Comparison of ENCODE assay signal across 19 cellular contexts in genomic region chr10:44396671-44397191, GRCh38. TPM values are rescaled to one million over a fixed set of nuclear protein-coding genes. Genes with fewer than 3 reads are reported as not detected.
DNase-seq lines count a peak whose midpoint lies in the region; ATAC-seq and TF ChIP-seq lines count a peak whose summit lies in the region.
"Had no signal": no experiment of that assay in that cellular context is flagged by ENCODE, and none has a peak within 500 bp of the region (broad histone marks: within the 10 kb centered on the region; RNA-seq: fewer than 3 reads in every experiment).

No MANE protein-coding gene starts in this region.

- TF ChIP-seq EP300 in sigmoid colon (IDR thresholded peaks at IDR 0.05): no peak

- H3K4me3 Mint-ChIP-seq in nephron: no peak overlapping the region
- H3K4me3 Mint-ChIP-seq: CD4-positive, alpha-beta T cell had no signal

- no peak overlapping the region for H3K4me3 ChIP-seq in Karpas-422 (ENCODE audit: low read length)
- no peak overlapping the region for H3K4me3 ChIP-seq in sigmoid colon
- H3K4me3 ChIP-seq: A549, PC-9, SJCRH30 had no signal

- H3K27me3 Mint-ChIP-seq in nephron (ENCODE audit: low read depth): peaks cover 67% of the 10 kb centered on the region

- H3K4me1 Mint-ChIP-seq in nephron: peaks cover 50% of the 10 kb centered on the region

- peak overlapping the region; percentile 11 to 51 (median 48) for H3K27ac Mint-ChIP-seq in nephron
- H3K27ac Mint-ChIP-seq: CD4-positive, alpha-beta T cell had no signal

- H3K27ac ChIP-seq in Karpas-422 (ENCODE audit: low read length) (no peak overlapping the region), sigmoid colon (no peak overlapping the region), substantia nigra (ENCODE audit: low read depth, low read length, poor library complexity, severe bottlenecking) (no peak overlapping the region)
- H3K27ac ChIP-seq: A549, PC-9, SJCRH30 had no signal

- no peak for ATAC-seq in GM19395 (IDR thresholded peaks at IDR 0.05; ENCODE audit: unreplicated experiment)
- ATAC-seq: A549 had no signal

- no peak overlapping the region for H3K9ac ChIP-seq in Karpas-422 (ENCODE audit: low read length)

- TF ChIP-seq POLR2A in sigmoid colon (IDR thresholded peaks at IDR 0.05): no peak

- H3K4me2 ChIP-seq in Karpas-422 (ENCODE audit: low read depth, low read length, poor library complexity, severe bottlenecking): no peak overlapping the region
- H3K4me2 ChIP-seq: A549, PC-9 had no signal

- H3K36me3 Mint-ChIP-seq in nephron (ENCODE audit: low read depth): no peaks in the 10 kb centered on the region

- H3K27me3 ChIP-seq in Karpas-422 (ENCODE audit: low read length) (no peaks in the 10 kb centered on the region), sigmoid colon (no peaks in the 10 kb centered on the region)
- H3K27me3 ChIP-seq: SJCRH30 had no signal

- TF ChIP-seq CTCF in nephron (IDR thresholded peaks at IDR 0.05; ENCODE audit: unreplicated experiment in 3 of 3): no peak
- TF ChIP-seq CTCF in sigmoid colon (IDR thresholded peaks at IDR 0.05): no peak

- H3K9me3 Mint-ChIP-seq in nephron: no peaks in the 10 kb centered on the region
- H3K9me3 Mint-ChIP-seq: CD4-positive, alpha-beta T cell had no signal

- H2AFZ ChIP-seq in Karpas-422 (ENCODE audit: low read length): no peak overlapping the region
- H2AFZ ChIP-seq: PC-9 had no signal

- H3K4me1 ChIP-seq in Karpas-422 (ENCODE audit: low read length): no peaks in the 10 kb centered on the region
- peaks cover 0 to 14% (median 7%) of the 10 kb centered on the region in 4 donors for H3K4me1 ChIP-seq in sigmoid colon
- H3K4me1 ChIP-seq: A549, SJCRH30 had no signal

- H3K9me3 ChIP-seq in Karpas-422 (ENCODE audit: low read length) (no peaks in the 10 kb centered on the region), sigmoid colon (no peaks in the 10 kb centered on the region)
- H3K9me3 ChIP-seq: A549, SJCRH30 had no signal

- intact Hi-C loops in sigmoid colon (cut with DNase I): no loop called here

- 72 to 73% methylated on average over 7 of the region's 7 CpGs for WGBS in sigmoid colon, 2 donors

- no peaks in the 10 kb centered on the region for H4K20me1 ChIP-seq in Karpas-422 (ENCODE audit: insufficient read depth, low read depth, low read length)

- H3K36me3 ChIP-seq in Karpas-422 (ENCODE audit: insufficient read depth, low read length): no peaks in the 10 kb centered on the region
- H3K36me3 ChIP-seq in sigmoid colon: no peaks in the 10 kb centered on the region
- H3K36me3 ChIP-seq: SJCRH30 had no signal

- H3K79me2 ChIP-seq in Karpas-422 (ENCODE audit: low read length): no peaks in the 10 kb centered on the region

- DNase-seq in ELF-1 (ENCODE audit: low read depth, low spot score) (peak; percentile 48), Karpas-422 (peak; percentile 6), sigmoid colon (peak; percentile 32), midbrain (lab: John Stamatoyannopoulos, UW) (no peak), substantia nigra (lab: John Stamatoyannopoulos, UW) (no peak)
- DNase-seq: CD4-positive, alpha-beta T cell; EL; HCEC 1CT; MM.1S; NCI-H1092; NCI-H1436 treated with DMSO at 0.1 percent for 48 hours; NCI-H2029; NCI-H345; NCI-H526; PC-9; SJCRH30 had no signal

- H3K9me2 ChIP-seq in Karpas-422 (replicated peaks; ENCODE audit: insufficient read depth, low read length): no peaks in the 10 kb centered on the region

RNA-seq across cellular contexts. Expression of gene CXCL12, which starts 11.8 kb away (rescaled TPM):
- total RNA-seq in Karpas-422 (2014; rRNA removed; shearing (Covaris generic); ENCODE audit: low replicate concordance): not detected in 2 replicates
- total RNA-seq in sigmoid colon: 100 to 1,000 TPM in 1 of 4 donors, 10 to 100 TPM in 3; 72.1 to 111 (median 80.7) TPM
- 10 to 100 TPM; 13.6 to 54.1 (median 43.5) TPM for polyA plus RNA-seq in sigmoid colon
- total RNA-seq: CD4-positive, alpha-beta T cell; PC-9; SJCRH30 had no signal

Comparison
In these comparisons a context has a peak if more than half of its experiments do, and no peak if none do; other contexts are left out.
1. DNase-seq: peak in ELF-1 (single experiment), Karpas-422 (single experiment) and sigmoid colon (single experiment); none in midbrain (single experiment) and substantia nigra (0 of 49).
2. RNA of gene CXCL12, which starts 11.8 kb away (total RNA-seq): 72.1 to 111 TPM in sigmoid colon; not detected in Karpas-422; every median in the first group is over 10 times any median in the second.